Comparison of ENCODE assay signal across 8 cellular contexts in genomic region chr13:27919934-27920676, GRCh38. TPM values are rescaled to one million over a fixed set of nuclear protein-coding genes. Genes with fewer than 3 reads are reported as not detected.
DNase-seq lines count a peak whose midpoint lies in the region; ATAC-seq, FAIRE-seq and TF ChIP-seq lines count a peak whose summit lies in the region.

TSS of gene PDX1 (plus strand) at chr13:27920000. CDS start at chr13:27920139, 139 bp downstream.

- TF ChIP-seq EP300 in A549 (IDR thresholded peaks at IDR 0.05): no peak

- peak within 1 kb of the TSS in 1 of 2 experiments; percentile 67; a peak in 3 of 6 replicates for H3K27ac ChIP-seq in A549
- H3K27ac ChIP-seq in Karpas-422 (ENCODE audit: low read length): no peak within 1 kb of the TSS

- no peaks in the 10 kb centered on the region for H3K4me1 ChIP-seq in A549
- H3K4me1 ChIP-seq in Karpas-422 (ENCODE audit: low read length): no peaks in the 10 kb centered on the region

- H3K79me2 ChIP-seq in Karpas-422 (ENCODE audit: low read length): no peaks in the 10 kb centered on the region

- TF ChIP-seq CTCF in A549 (IDR thresholded peaks at IDR 0.05) (no peak), GM13977 (IDR thresholded peaks at IDR 0.05; ENCODE audit: extremely low read depth, insufficient read depth, missing control alignments) (no peak)

- peaks cover 83% of the 10 kb centered on the region for H3K27me3 Mint-ChIP-seq in activated CD4-positive, alpha-beta memory T cell treated with anti-CD3 and anti-CD28 coated beads, Interleukin-2, amount 10 ng/mL, durations not matched to agents 7 days and 5 days
- peaks cover 64 to 83% of the 10 kb centered on the region in 2 donors for H3K27me3 Mint-ChIP-seq in stimulated activated naive B cell treated with anti-CD40 and anti-IgM and Interleukin-4, amounts not matched to agents 10 μg/mL and 1 μg/mL and 100 μg/mL, for 72 hours

- no peaks in the 10 kb centered on the region for H3K9me3 Mint-ChIP-seq in activated CD4-positive, alpha-beta memory T cell treated with anti-CD3 and anti-CD28 coated beads, Interleukin-2, amount 10 ng/mL, durations not matched to agents 7 days and 5 days
- H3K9me3 Mint-ChIP-seq in stimulated activated naive B cell treated with anti-CD40 and anti-IgM and Interleukin-4, amounts not matched to agents 10 μg/mL and 1 μg/mL and 100 μg/mL, for 72 hours: peaks cover 0 to 6% of the 10 kb centered on the region in 2 donors

- H2AFZ ChIP-seq in Karpas-422 (ENCODE audit: low read length): no peak within 1 kb of the TSS

- WGBS in A549 (ENCODE audit: missing lambda C conversion rate): 7% methylated on average over 30 of the region's 76 CpGs

- POLR2A ChIA-PET in A549 (lab: Yijun Ruan, JAX): interaction anchor here (1.2 kb wide), 1 partner anchor 34 kb away, joined by 6 read pairs; no protein-coding TSS in a partner anchor
- POLR2A ChIA-PET in activated CD4-positive, alpha-beta memory T cell treated with anti-CD3 and anti-CD28 coated beads, Interleukin-2, amount 10 ng/mL, durations not matched to agents 7 days and 5 days (lab: Charles Lee): no interaction called here

- H3K4me2 ChIP-seq in A549 (peak within 1 kb of the TSS; percentile 94), Karpas-422 (ENCODE audit: low read depth, low read length, poor library complexity, severe bottlenecking) (no peak within 1 kb of the TSS)

- H3K36me3 ChIP-seq in Karpas-422 (ENCODE audit: insufficient read depth, low read length): no peaks in the 10 kb centered on the region

- peak; percentile 93 to 98 for ATAC-seq in A549
- peak; percentile 58 to 68 for ATAC-seq in stimulated activated naive B cell treated with anti-CD40 and anti-IgM and Interleukin-4, amounts not matched to agents 10 μg/mL and 1 μg/mL and 100 μg/mL, for 72 hours (replicated peaks)
- ATAC-seq in HG03469 (IDR thresholded peaks at IDR 0.05; ENCODE audit: unreplicated experiment): no peak

- H3K36me3 Mint-ChIP-seq in activated CD4-positive, alpha-beta memory T cell treated with anti-CD3 and anti-CD28 coated beads, Interleukin-2, amount 10 ng/mL, durations not matched to agents 7 days and 5 days (ENCODE audit: low read depth): peaks cover 2% of the 10 kb centered on the region
- H3K36me3 Mint-ChIP-seq in stimulated activated naive B cell treated with anti-CD40 and anti-IgM and Interleukin-4, amounts not matched to agents 10 μg/mL and 1 μg/mL and 100 μg/mL, for 72 hours: peaks cover 2 to 9% of the 10 kb centered on the region in 2 donors

- no peaks in the 10 kb centered on the region for H3K9me2 ChIP-seq in Karpas-422 (replicated peaks; ENCODE audit: insufficient read depth, low read length)

- H3K9me3 ChIP-seq in A549 (no peaks in the 10 kb centered on the region), Karpas-422 (ENCODE audit: low read length) (no peaks in the 10 kb centered on the region)

- CTCF ChIA-PET in A549 (lab: Yijun Ruan, JAX): interaction anchor here (1.1 to 2.2 kb wide), 4 partner anchors 33 to 94 kb away, joined by 3 to 12 read pairs (median 4); no protein-coding TSS in a partner anchor
- CTCF ChIA-PET in activated CD4-positive, alpha-beta memory T cell treated with anti-CD3 and anti-CD28 coated beads, Interleukin-2, amount 10 ng/mL, durations not matched to agents 7 days and 5 days (lab: Charles Lee): interaction anchor here (0.6 to 1.9 kb wide), 3 partner anchors 34 to 473 kb away, joined by 3 to 6 read pairs (median 3); no protein-coding TSS in a partner anchor

- peak in 1 of 2 experiments; percentile 71 for DNase-seq in A549 (ENCODE audit: low read depth in 1 of 2, low spot score in 1 of 2)
- peak; percentile 33 for DNase-seq in GM13977 (ENCODE audit: low spot score)
- no peak for DNase-seq in activated CD4-positive, alpha-beta memory T cell treated with anti-CD3 and anti-CD28 coated beads, Interleukin-2, amount 10 ng/mL, durations not matched to agents 7 days and 5 days
- peak; percentile 32 for DNase-seq in iPS-NIHi11 (ENCODE audit: low spot score)
- DNase-seq in stimulated activated naive B cell treated with anti-CD40 and anti-IgM and Interleukin-4, amounts not matched to agents 10 μg/mL and 1 μg/mL and 100 μg/mL, for 72 hours: peak; percentile 32
- no peak for DNase-seq in Karpas-422
- DNase-seq in hepatic stellate cell (ENCODE audit: low spot score): no peak

- H3K9ac ChIP-seq in Karpas-422 (ENCODE audit: low read length): no peak within 1 kb of the TSS

- TF ChIP-seq POLR2A in A549 (IDR thresholded peaks at IDR 0.05; ENCODE audit: low read length): no peak

- no peaks in the 10 kb centered on the region for H3K27me3 ChIP-seq in Karpas-422 (ENCODE audit: low read length)

- TF ChIP-seq RAD21 in A549 (conservative IDR thresholded peaks at IDR 0.05 in 1 of 2, IDR thresholded peaks at IDR 0.05 in 1 of 2): no peak

- peak within 1 kb of the TSS; percentile 55 for H3K4me3 ChIP-seq in A549
- no peak within 1 kb of the TSS for H3K4me3 ChIP-seq in Karpas-422 (ENCODE audit: low read length)

- no peak for FAIRE-seq in A549 (lab: Jason Lieb, UNC)

- H3K4me3 Mint-ChIP-seq in activated CD4-positive, alpha-beta memory T cell treated with anti-CD3 and anti-CD28 coated beads, Interleukin-2, amount 10 ng/mL, durations not matched to agents 7 days and 5 days: peak within 1 kb of the TSS; percentile 53
- peak within 1 kb of the TSS; percentile 83 to 87 for H3K4me3 Mint-ChIP-seq in stimulated activated naive B cell treated with anti-CD40 and anti-IgM and Interleukin-4, amounts not matched to agents 10 μg/mL and 1 μg/mL and 100 μg/mL, for 72 hours

- no peaks in the 10 kb centered on the region for H4K20me1 ChIP-seq in Karpas-422 (ENCODE audit: insufficient read depth, low read depth, low read length)

- H3K4me1 Mint-ChIP-seq in activated CD4-positive, alpha-beta memory T cell treated with anti-CD3 and anti-CD28 coated beads, Interleukin-2, amount 10 ng/mL, durations not matched to agents 7 days and 5 days: peaks cover 14% of the 10 kb centered on the region
- peaks cover 29 to 50% of the 10 kb centered on the region in 2 donors for H3K4me1 Mint-ChIP-seq in stimulated activated naive B cell treated with anti-CD40 and anti-IgM and Interleukin-4, amounts not matched to agents 10 μg/mL and 1 μg/mL and 100 μg/mL, for 72 hours

- in situ Hi-C loops in GM13977 (cut with MboI; ENCODE audit: low pct_unique_long_range_greater_than_20kb, low sequenced_read_pairs, unreplicated experiment): no loop called here

- H3K27ac Mint-ChIP-seq in activated CD4-positive, alpha-beta memory T cell treated with anti-CD3 and anti-CD28 coated beads, Interleukin-2, amount 10 ng/mL, durations not matched to agents 7 days and 5 days: peak within 1 kb of the TSS; percentile 52
- peak within 1 kb of the TSS; percentile 92 for H3K27ac Mint-ChIP-seq in stimulated activated naive B cell treated with anti-CD40 and anti-IgM and Interleukin-4, amounts not matched to agents 10 μg/mL and 1 μg/mL and 100 μg/mL, for 72 hours

TF ChIP-seq in A549, 52 proteins besides CTCF, POLR2A, EP300 and RAD21:
- TF ChIP-seq MAX (IDR thresholded peaks at IDR 0.05) (peak; percentile 37; the same call in 1 of the 2 replicates), CBX8 (IDR thresholded peaks at IDR 0.05) (no peak), RNF2 (IDR thresholded peaks at IDR 0.05; ENCODE audit: borderline replicate concordance, low read depth) (0 out of 2 replicates have a peak, but pooled peaks have one; percentile 1)
TF ChIP-seq in A549: peak in this region for 2.

RNA-seq across cellular contexts. Expression of gene PDX1, which starts in this region (rescaled TPM):
- polyA plus RNA-seq in A549 (2011; rRNA removed) (0.04 and 0.06 TPM in 2 replicates), A549 (2017; fragmentation: RNase III; extraction: RNeasy Plus Mini Kit Qiagen cat#74134 plus additional on column Dnase treatment) (0.03 to 0.05 TPM (median 0.04 TPM) in 3 replicates)
- 0.08 and 0.09 TPM in 2 replicates for polyA plus RNA-seq in A549 (2012; cell fraction: cytosol; rRNA removed)
- polyA plus RNA-seq in A549 (2012; cell fraction: nucleus; rRNA removed): 0.14 and 0.15 TPM in 2 replicates
- not detected in 2 replicates for polyA minus RNA-seq in A549 (2011; rRNA and poly(A)+ RNA removed)
- total RNA-seq in activated CD4-positive, alpha-beta memory T cell treated with anti-CD3 and anti-CD28 coated beads, Interleukin-2, amount 10 ng/mL, durations not matched to agents 7 days and 5 days: not detected
- total RNA-seq in Karpas-422 (2014; rRNA removed; shearing (Covaris generic); ENCODE audit: low replicate concordance): not detected in 2 replicates

Comparison
In these comparisons a context has a peak if more than half of its experiments do, and no peak if none do; other contexts are left out.
1. Peak in ATAC-seq, H3K4me3 ChIP-seq and H3K4me2 ChIP-seq in A549; RNA of the gene not detected or under 1 TPM.
2. DNase-seq: peak in GM13977 (single experiment), iPS-NIHi11 (single experiment) and stimulated activated naive B cell treated with anti-CD40 and anti-IgM and Interleukin-4, amounts not matched to agents 10 μg/mL and 1 μg/mL and 100 μg/mL, for 72 hours (single experiment); none in activated CD4-positive, alpha-beta memory T cell treated with anti-CD3 and anti-CD28 coated beads, Interleukin-2, amount 10 ng/mL, durations not matched to agents 7 days and 5 days (single experiment), Karpas-422 (single experiment) and hepatic stellate cell (single experiment).